ENCODE assay signal across 24 cellular contexts in genomic region chr1:20207546-20207945, GRCh38. TPM values are rescaled to one million over a fixed set of nuclear protein-coding genes. Genes with fewer than 3 reads are reported as not detected.
DNase-seq lines count a peak whose midpoint lies in the region; ATAC-seq, FAIRE-seq and TF ChIP-seq lines count a peak whose summit lies in the region.
"Had no signal": no experiment of that assay in that cellular context is flagged by ENCODE, and none has a peak within 500 bp of the region (broad histone marks: within the 10 kb centered on the region; RNA-seq: fewer than 3 reads in every experiment).

No MANE protein-coding gene starts in this region.

- no peak for TF ChIP-seq POLR2A in gastroesophageal sphincter (IDR thresholded peaks at IDR 0.05)

- peak overlapping the region; percentile 42 for H3K27ac ChIP-seq in OCI-LY3 (ENCODE audit: low read length)
- no peak overlapping the region for H3K27ac ChIP-seq in astrocyte (ENCODE audit: low read depth, low read length)
- H3K27ac ChIP-seq in foreskin keratinocyte, result no peak overlapping the region
- no peak overlapping the region for H3K27ac ChIP-seq in gastroesophageal sphincter
- H3K27ac ChIP-seq: SJSA1 had no signal

- H3K9me3 ChIP-seq in OCI-LY3 (ENCODE audit: insufficient read depth, low read length) (no peaks in the 10 kb centered on the region), astrocyte (ENCODE audit: insufficient read depth, low read depth, low read length) (no peaks in the 10 kb centered on the region), gastroesophageal sphincter (no peaks in the 10 kb centered on the region)
- H3K9me3 ChIP-seq: MG63, SJSA1 had no signal

- H3K4me1 ChIP-seq in OCI-LY3 (ENCODE audit: low read length) (peaks cover 30% of the 10 kb centered on the region), astrocyte (ENCODE audit: insufficient read depth, low read length) (no peaks in the 10 kb centered on the region), foreskin keratinocyte (peaks cover 9% of the 10 kb centered on the region), gastroesophageal sphincter (peaks cover 0 to 3% (median 0%) of the 10 kb centered on the region in 3 donors)
- H3K4me1 ChIP-seq: SJSA1 had no signal

- peaks cover 18% of the 10 kb centered on the region; the same call in 1 of the 2 replicates for H3K27me3 ChIP-seq in OCI-LY3 (ENCODE audit: low read depth, low read length)
- H3K27me3 ChIP-seq in astrocyte (ENCODE audit: insufficient read depth, low read length), result peaks cover 12% of the 10 kb centered on the region
- no peaks in the 10 kb centered on the region for H3K27me3 ChIP-seq in foreskin keratinocyte
- peaks cover 23% of the 10 kb centered on the region for H3K27me3 ChIP-seq in gastroesophageal sphincter
- H3K27me3 ChIP-seq: MG63 had no signal

- no peaks in the 10 kb centered on the region for H4K20me1 ChIP-seq in OCI-LY3 (ENCODE audit: insufficient read depth, low read length)
- no peaks in the 10 kb centered on the region for H4K20me1 ChIP-seq in astrocyte (ENCODE audit: insufficient read depth, low read length)

- peaks cover 60% of the 10 kb centered on the region for H3K27me3 Mint-ChIP-seq in astrocyte (ENCODE audit: low read depth, unreplicated experiment)

- TF ChIP-seq CTCF in AG10803 (conservative IDR thresholded peaks at IDR 0.05; ENCODE audit: low read length) (no peak), OCI-LY3 (IDR thresholded peaks at IDR 0.05; ENCODE audit: low read depth, low read length) (no peak), astrocyte (IDR thresholded peaks at IDR 0.05; ENCODE audit: insufficient read depth, low read depth, low read length) (no peak), foreskin keratinocyte (conservative IDR thresholded peaks at IDR 0.05) (no peak), gastroesophageal sphincter (IDR thresholded peaks at IDR 0.05) (no peak)

- intact Hi-C loops in cardiac septum (cut with DNase I), result no loop called here

- DNase-seq in AG10803 (ENCODE audit: low read depth), result peak; percentile 10
- DNase-seq in astrocyte (ENCODE audit: low read depth), result peak; percentile 26
- DNase-seq in foreskin keratinocyte, result peak; percentile 29 to 67
- DNase-seq in stimulated activated CD4-positive, alpha-beta T cell treated with anti-CD3 and anti-CD28 coated beads, Interleukin-15, amount 100 ng/mL, for 24 hours, result no peak
- DNase-seq in cardiac septum (ENCODE audit: low spot score), result no peak
- DNase-seq: Kasumi-1, MG63, NCI-H1048, NCI-H1436, NCI-H2029, NCI-H226, NCI-H510A treated with DMSO at 0.1 percent for 48 hours, NCI-H748 treated with DMSO at 0.1 percent for 48 hours had no signal

- H3K4me3 ChIP-seq in AG10803 (ENCODE audit: low read length) (no peak overlapping the region), OCI-LY3 (ENCODE audit: low read length) (peak overlapping the region; percentile 51), astrocyte (ENCODE audit: insufficient read depth, low read depth, low read length) (no peak overlapping the region), gastroesophageal sphincter (no peak overlapping the region)
- H3K4me3 ChIP-seq: MG63, SJSA1 had no signal

- WGBS in gastroesophageal sphincter (ENCODE audit: low coverage in 1 of 2), 2 donors, result 83 to 91% methylated on average over 4 of the region's 4 CpGs

- H3K36me3 Mint-ChIP-seq in astrocyte (ENCODE audit: low read depth, unreplicated experiment), result peaks cover 3% of the 10 kb centered on the region
- H3K36me3 Mint-ChIP-seq: CD14-positive monocyte had no signal

- H3K4me3 Mint-ChIP-seq in astrocyte (ENCODE audit: unreplicated experiment), result no peak overlapping the region
- H3K4me3 Mint-ChIP-seq: B cell, CD14-positive monocyte had no signal

- no peak for TF ChIP-seq EP300 in gastroesophageal sphincter (IDR thresholded peaks at IDR 0.05)

- H2AFZ ChIP-seq in OCI-LY3 (ENCODE audit: low read depth, low read length), result no peak overlapping the region
- H2AFZ ChIP-seq in astrocyte (ENCODE audit: low read depth, low read length), result no peak overlapping the region

- no peaks in the 10 kb centered on the region for H3K36me3 ChIP-seq in OCI-LY3 (replicated peaks; ENCODE audit: low read depth, low read length)
- no peaks in the 10 kb centered on the region for H3K36me3 ChIP-seq in astrocyte (ENCODE audit: insufficient read depth, low read length)
- H3K36me3 ChIP-seq in gastroesophageal sphincter, result no peaks in the 10 kb centered on the region
- H3K36me3 ChIP-seq: MG63, SJSA1 had no signal

- no peak overlapping the region for H3K27ac Mint-ChIP-seq in astrocyte (ENCODE audit: unreplicated experiment)
- H3K27ac Mint-ChIP-seq: B cell, CD14-positive monocyte had no signal

- H3K4me2 ChIP-seq in OCI-LY3 (ENCODE audit: low read length) (peak overlapping the region; percentile 81), astrocyte (ENCODE audit: low read length) (no peak overlapping the region)

- peaks cover 6% of the 10 kb centered on the region for H3K4me1 Mint-ChIP-seq in astrocyte (ENCODE audit: low read depth, unreplicated experiment)

- H3K9me3 Mint-ChIP-seq in astrocyte (ENCODE audit: unreplicated experiment), result no peaks in the 10 kb centered on the region
- H3K9me3 Mint-ChIP-seq: CD14-positive monocyte had no signal

- no peak overlapping the region for H3K9ac ChIP-seq in OCI-LY3 (ENCODE audit: low read length)
- no peak overlapping the region for H3K9ac ChIP-seq in astrocyte (ENCODE audit: low read length)

- ATAC-seq in foreskin keratinocyte (no peak), gastroesophageal sphincter (no peak)
- ATAC-seq: Right ventricle myocardium inferior had no signal

- FAIRE-seq in astrocyte (lab: Jason Lieb, UNC), result no peak
- FAIRE-seq: A204.1, G401.6, H54, RCC 7860 had no signal

- H3K79me2 ChIP-seq in OCI-LY3 (ENCODE audit: low read length) (no peaks in the 10 kb centered on the region), astrocyte (ENCODE audit: insufficient read depth, low read length) (no peaks in the 10 kb centered on the region)

RNA-seq across cellular contexts. Expression of gene PLA2G2C, which starts 21.2 kb away (rescaled TPM):
- total RNA-seq in astrocyte (not detected in 2 replicates), foreskin keratinocyte (not detected in 2 replicates), gastroesophageal sphincter (under 1 TPM in 2 of 4 donors, not detected in 2; 0.31 to 0.81 TPM), cardiac septum (not detected)
- polyA plus RNA-seq in foreskin keratinocyte, result not detected in 2 replicates
- total RNA-seq: B cell, Daoy, Right ventricle myocardium inferior, SJSA1 had no signal

RNA-seq across cellular contexts. Expression of gene UBXN10, which starts 21.6 kb away (rescaled TPM):
- total RNA-seq in astrocyte, result 0.09 and 0.19 TPM in 2 replicates
- 0.07 and 0.10 TPM in 2 replicates for total RNA-seq in foreskin keratinocyte
- polyA plus RNA-seq in foreskin keratinocyte, result 0.03 and 0.06 TPM in 2 replicates
- 10 to 100 TPM in 3 of 4 donors, 1 to 10 TPM in 1; 9.2 to 27.9 (median 18.8) TPM for total RNA-seq in gastroesophageal sphincter
- 0.30 TPM for total RNA-seq in cardiac septum
- total RNA-seq: SJSA1 had no signal

Comparison
In these comparisons a context has a peak if more than half of its experiments do, and no peak if none do; other contexts are left out.
1. DNase-seq: peak in AG10803 (single experiment), astrocyte (single experiment) and foreskin keratinocyte (2 of 2); none in stimulated activated CD4-positive, alpha-beta T cell treated with anti-CD3 and anti-CD28 coated beads, Interleukin-15, amount 100 ng/mL, for 24 hours (single experiment) and cardiac septum (single experiment).